In genomic region chr4:70838400-70838971, GRCh38 we compare ENCODE assay signal across 8 cellular contexts. TPM values are rescaled to one million over a fixed set of nuclear protein-coding genes. Genes with fewer than 3 reads are reported as not detected.
DNase-seq lines count a peak whose midpoint lies in the region; ATAC-seq and TF ChIP-seq lines count a peak whose summit lies in the region.

No MANE protein-coding gene starts in this region.

- peaks cover 0 to 27% (median 8%) of the 10 kb centered on the region in 3 donors for H3K36me3 Mint-ChIP-seq in naive thymus-derived CD8-positive, alpha-beta T cell

- peak overlapping the region; percentile 94 for H3K4me3 ChIP-seq in coronary artery

- no peak for TF ChIP-seq CTCF in coronary artery (IDR thresholded peaks at IDR 0.05)

- no peak for ATAC-seq in naive thymus-derived CD8-positive, alpha-beta T cell
- no peak for ATAC-seq in GM21576 (IDR thresholded peaks at IDR 0.05; ENCODE audit: unreplicated experiment)

- no peaks in the 10 kb centered on the region for H3K27me3 Mint-ChIP-seq in naive thymus-derived CD8-positive, alpha-beta T cell

- H3K27ac ChIP-seq in coronary artery = peak overlapping the region; percentile 81 to 92

- H3K9me3 Mint-ChIP-seq in naive thymus-derived CD8-positive, alpha-beta T cell = no peaks in the 10 kb centered on the region

- peak overlapping the region; percentile 94 to 99 (median 97) for H3K4me3 Mint-ChIP-seq in naive thymus-derived CD8-positive, alpha-beta T cell

- in situ Hi-C loops in G401 (cut with HindIII; ENCODE audit: low sequenced_read_pairs) = no loop called here

- peak; percentile 15 for DNase-seq in G401 (ENCODE audit: low spot score)
- peak; percentile 66 for DNase-seq in NCI-H82 (lab: John Stamatoyannopoulos, UW)
- DNase-seq in coronary artery (ENCODE audit: low spot score) = no peak
- no peak for DNase-seq in naive thymus-derived CD8-positive, alpha-beta T cell
- DNase-seq in cerebellum (ENCODE audit: low spot score) = no peak
- DNase-seq in NCI-H2107 treated with DMSO at 0.1 percent for 48 hours (lab: John Stamatoyannopoulos, UW; ENCODE audit: unreplicated experiment) = no peak
- no peak for DNase-seq in DMS153 (lab: John Stamatoyannopoulos, UW)

- H3K27ac Mint-ChIP-seq in naive thymus-derived CD8-positive, alpha-beta T cell = peak overlapping the region; percentile 91 to 98 (median 97)

- H3K4me1 Mint-ChIP-seq in naive thymus-derived CD8-positive, alpha-beta T cell = peaks cover 8 to 45% (median 32%) of the 10 kb centered on the region in 4 donors

- POLR2A ChIA-PET in naive thymus-derived CD8-positive, alpha-beta T cell (lab: Charles Lee) = interaction anchor here (0.6 to 4.6 kb wide), 14 partner anchors 9 to 156 kb away, joined by 3 to 54 read pairs (median 6); partner anchors contain the start of genes DCK, MOB1B and UTP3

RNA-seq across cellular contexts. Expression of gene GRSF1, which starts 1.2 kb away (rescaled TPM):
- 107 and 120 TPM in 2 replicates for total RNA-seq in G401 (2014; rRNA removed; shearing (Covaris generic))
- 10 to 100 TPM; 57.5 to 59.5 TPM for total RNA-seq in naive thymus-derived CD8-positive, alpha-beta T cell
- polyA plus RNA-seq in naive thymus-derived CD8-positive, alpha-beta T cell = 10 to 100 TPM; 71.8 to 96.6 (median 84.4) TPM
- total RNA-seq in cerebellum = 35.8 TPM

Comparison
In these comparisons a context has a peak if more than half of its experiments do, and no peak if none do; other contexts are left out.
1. DNase-seq: peak in G401 (single experiment) and NCI-H82 (single experiment); none in coronary artery (single experiment), naive thymus-derived CD8-positive, alpha-beta T cell (0 of 10), cerebellum (single experiment), NCI-H2107 treated with DMSO at 0.1 percent for 48 hours (single experiment) and DMS153 (single experiment).